In genomic region chr19:44808463-44809371, GRCh38 we compare ENCODE assay signal across 8 cellular contexts. TPM values are rescaled to one million over a fixed set of nuclear protein-coding genes. Genes with fewer than 3 reads are reported as not detected.
A peak's percentile ranks its signal among the peaks of the same experiment; 100 is the strongest.
DNase-seq lines count a peak whose midpoint lies in the region; ATAC-seq and TF ChIP-seq lines count a peak whose summit lies in the region.

Gene BCAM (plus strand): TSS chr19:44809103. CDS start chr19:44809125, 22 bp downstream.

- H3K4me1 ChIP-seq in gastroesophageal sphincter = peaks cover 0 to 41% (median 19%) of the 10 kb centered on the region in 3 donors

- DNase-seq in ACHN = peak; percentile 84
- no peak for DNase-seq in HFFc6
- no peak for DNase-seq in activated CD8-positive, alpha-beta T cell treated with anti-CD3 and anti-CD28 coated beads, Interleukin-2, amount 10 ng/mL, durations not matched to agents 7 days and 5 days

- peak within 1 kb of the TSS; percentile 75 for H3K4me3 Mint-ChIP-seq in HFFc6
- H3K4me3 Mint-ChIP-seq in activated CD8-positive, alpha-beta T cell treated with anti-CD3 and anti-CD28 coated beads, Interleukin-2, amount 10 ng/mL, durations not matched to agents 7 days and 5 days = no peak within 1 kb of the TSS
- H3K4me3 Mint-ChIP-seq in nephron = peak within 1 kb of the TSS; percentile 87 to 88 (median 88)

- in situ Hi-C loops in ACHN (cut with HindIII; ENCODE audit: low pct_ligation_motif_present, low pct_unique_long_range_greater_than_20kb, low sequenced_read_pairs) = no loop called here

- WGBS in gastroesophageal sphincter (ENCODE audit: low coverage in 1 of 2), 2 donors = 4 to 5% methylated on average over 4 to 8 of the region's 59 CpGs

- CTCF ChIA-PET in activated CD8-positive, alpha-beta T cell treated with anti-CD3 and anti-CD28 coated beads, Interleukin-2, amount 10 ng/mL, durations not matched to agents 7 days and 5 days (lab: Charles Lee) = interaction anchor here (0.9 to 1.3 kb wide), 2 partner anchors 25 to 37 kb away, joined by 3 read pairs; partner anchors contain the start of gene NECTIN2

- TF ChIP-seq POLR2A in gastroesophageal sphincter (IDR thresholded peaks at IDR 0.05) = peak in 1 of 2 donors; percentile 36

- no peaks in the 10 kb centered on the region for H3K27me3 ChIP-seq in gastroesophageal sphincter

- H3K9me3 ChIP-seq in gastroesophageal sphincter = no peaks in the 10 kb centered on the region

- peak within 1 kb of the TSS; percentile 41; the same call in 1 of the 2 replicates for H3K27ac Mint-ChIP-seq in HFFc6
- no peak within 1 kb of the TSS for H3K27ac Mint-ChIP-seq in activated CD8-positive, alpha-beta T cell treated with anti-CD3 and anti-CD28 coated beads, Interleukin-2, amount 10 ng/mL, durations not matched to agents 7 days and 5 days
- H3K27ac Mint-ChIP-seq in nephron = peak within 1 kb of the TSS; percentile 95 to 99 (median 95)

- H3K27me3 Mint-ChIP-seq in HFFc6 (ENCODE audit: insufficient read depth) (peaks cover 17% of the 10 kb centered on the region), nephron (ENCODE audit: low read depth) (no peaks in the 10 kb centered on the region)
- peaks cover 4% of the 10 kb centered on the region for H3K27me3 Mint-ChIP-seq in activated CD8-positive, alpha-beta T cell treated with anti-CD3 and anti-CD28 coated beads, Interleukin-2, amount 10 ng/mL, durations not matched to agents 7 days and 5 days (ENCODE audit: low read depth)

- no peaks in the 10 kb centered on the region; the same call in 1 of the 2 replicates for H3K36me3 Mint-ChIP-seq in HFFc6 (ENCODE audit: low read depth)
- no peaks in the 10 kb centered on the region for H3K36me3 Mint-ChIP-seq in activated CD8-positive, alpha-beta T cell treated with anti-CD3 and anti-CD28 coated beads, Interleukin-2, amount 10 ng/mL, durations not matched to agents 7 days and 5 days (ENCODE audit: low read depth)
- H3K36me3 Mint-ChIP-seq in nephron (ENCODE audit: low read depth) = peaks cover 10% of the 10 kb centered on the region

- peak within 1 kb of the TSS; percentile 35 to 66 for H3K4me3 ChIP-seq in gastroesophageal sphincter

- peaks cover 7% of the 10 kb centered on the region for H3K4me1 Mint-ChIP-seq in HFFc6 (ENCODE audit: low read depth)
- H3K4me1 Mint-ChIP-seq in activated CD8-positive, alpha-beta T cell treated with anti-CD3 and anti-CD28 coated beads, Interleukin-2, amount 10 ng/mL, durations not matched to agents 7 days and 5 days (ENCODE audit: low read depth) = peaks cover 1% of the 10 kb centered on the region
- H3K4me1 Mint-ChIP-seq in nephron = peaks cover 48% of the 10 kb centered on the region

- peak within 1 kb of the TSS in 3 of 4 donors; percentile 70 to 78 (median 77) for H3K27ac ChIP-seq in gastroesophageal sphincter

- TF ChIP-seq EP300 in gastroesophageal sphincter (IDR thresholded peaks at IDR 0.05) = no peak

- peak; percentile 55 for ATAC-seq in activated CD8-positive, alpha-beta T cell treated with anti-CD3 and anti-CD28 coated beads, Interleukin-2, amount 10 ng/mL, durations not matched to agents 7 days and 5 days
- peak; percentile 91 for ATAC-seq in gastroesophageal sphincter
- ATAC-seq in GM21526 (IDR thresholded peaks at IDR 0.05; ENCODE audit: low FRiP score, unreplicated experiment) = no peak
- ATAC-seq in HG03460 (IDR thresholded peaks at IDR 0.05; ENCODE audit: unreplicated experiment) = no peak
- no peak for ATAC-seq in GM18873 (IDR thresholded peaks at IDR 0.05; ENCODE audit: low FRiP score, unreplicated experiment)

- POLR2A ChIA-PET in activated CD8-positive, alpha-beta T cell treated with anti-CD3 and anti-CD28 coated beads, Interleukin-2, amount 10 ng/mL, durations not matched to agents 7 days and 5 days (lab: Charles Lee) = no interaction called here

- peaks cover 0 to 13% of the 10 kb centered on the region in 2 donors for H3K36me3 ChIP-seq in gastroesophageal sphincter

- no peak for TF ChIP-seq CTCF in HFFc6 (IDR thresholded peaks at IDR 0.05)
- no peak for TF ChIP-seq CTCF in gastroesophageal sphincter (IDR thresholded peaks at IDR 0.05)
- no peak for TF ChIP-seq CTCF in nephron (IDR thresholded peaks at IDR 0.05; ENCODE audit: unreplicated experiment in 3 of 3)

- H3K9me3 Mint-ChIP-seq in HFFc6 (no peaks in the 10 kb centered on the region), nephron (no peaks in the 10 kb centered on the region)
- no peaks in the 10 kb centered on the region for H3K9me3 Mint-ChIP-seq in activated CD8-positive, alpha-beta T cell treated with anti-CD3 and anti-CD28 coated beads, Interleukin-2, amount 10 ng/mL, durations not matched to agents 7 days and 5 days (ENCODE audit: insufficient read depth)

RNA-seq across cellular contexts. Expression of gene BCAM, which starts in this region (rescaled TPM):
- total RNA-seq in HFFc6 (2021; fragmentation: NEBNext Ultra II Directional; extraction: Animal tissue kit (Norgen Biotek cat#: 25700)) = 1 to 10 TPM; 5.5 to 6.2 (median 6.0) TPM
- not detected for total RNA-seq in activated CD8-positive, alpha-beta T cell treated with anti-CD3 and anti-CD28 coated beads, Interleukin-2, amount 10 ng/mL, durations not matched to agents 7 days and 5 days
- 10 to 100 TPM; 24.1 to 52.7 (median 36.9) TPM for total RNA-seq in gastroesophageal sphincter

Comparison
In these comparisons a context has a peak if more than half of its experiments do, and no peak if none do; other contexts are left out.
1. RNA of gene BCAM (total RNA-seq): 24.1 to 52.7 TPM in gastroesophageal sphincter and 5.5 to 6.2 TPM in HFFc6; not detected in activated CD8-positive, alpha-beta T cell treated with anti-CD3 and anti-CD28 coated beads, Interleukin-2, amount 10 ng/mL, durations not matched to agents 7 days and 5 days; every median in the first group is over 4 times any median in the second.
2. Peak in ATAC-seq in activated CD8-positive, alpha-beta T cell treated with anti-CD3 and anti-CD28 coated beads, Interleukin-2, amount 10 ng/mL, durations not matched to agents 7 days and 5 days; RNA of the gene not detected or under 1 TPM.